1 cellular context compared by ENCODE assay signal in the genomic region with DNA sequence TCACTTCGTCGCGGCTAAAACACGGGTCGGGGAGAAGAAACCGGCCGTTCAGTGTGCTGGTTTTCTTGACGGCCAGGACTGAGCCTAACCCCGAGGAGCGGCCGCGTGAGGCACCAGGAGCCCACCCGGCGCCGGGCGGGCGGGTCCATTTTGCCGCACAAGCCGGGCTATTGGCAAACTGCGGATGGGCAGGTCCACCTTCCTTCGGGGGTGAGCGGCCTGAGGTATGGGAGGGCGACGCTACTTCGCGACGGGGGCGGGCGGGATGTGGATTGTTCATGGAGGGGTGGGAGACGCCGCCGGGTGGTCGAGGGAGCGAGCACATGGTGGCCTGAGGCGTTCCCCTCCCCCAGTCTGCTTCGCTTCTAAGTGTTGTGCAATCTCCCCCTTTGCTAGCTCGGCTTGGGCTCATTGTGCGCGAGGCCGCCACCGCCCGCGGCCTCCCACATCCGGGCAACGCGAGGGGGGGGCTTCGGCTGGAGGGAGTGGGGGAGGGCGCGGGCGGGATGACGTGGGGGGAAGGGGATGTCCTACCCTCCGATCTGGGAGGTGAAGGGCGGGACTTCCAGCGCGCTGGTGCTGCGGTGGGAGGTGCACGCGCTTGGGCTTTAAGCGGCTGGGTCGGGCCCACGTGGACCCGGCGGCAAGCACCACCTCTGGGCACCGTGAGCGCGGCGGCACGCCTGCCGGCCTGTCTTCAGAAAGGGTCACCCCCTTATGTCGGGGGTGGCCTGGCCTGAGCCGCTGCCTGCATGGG.
TF ChIP-seq lines count a peak whose summit lies in the region.

No MANE protein-coding gene starts in this region.

TF ChIP-seq in GM12878, 131 proteins besides CTCF, POLR2A, EP300 and RAD21 (continued from another document):
- TF ChIP-seq ZNF207 (IDR thresholded peaks at IDR 0.05; ENCODE audit: borderline replicate concordance) = no peak
- TF ChIP-seq ATF7 (IDR thresholded peaks at IDR 0.05; ENCODE audit: low read depth) = peak; percentile 82
- TF ChIP-seq POLR2AphosphoS5 (IDR thresholded peaks at IDR 0.05; ENCODE audit: low read length) = peak; percentile 73; the same call in 1 of the 2 replicates
- TF ChIP-seq BCL11A (IDR thresholded peaks at IDR 0.05; ENCODE audit: low read depth, low read length) = no peak
- TF ChIP-seq POU2F2 (IDR thresholded peaks at IDR 0.05; ENCODE audit: borderline replicate concordance, low read depth, low read length) = peak; percentile 77; the same call in 2 of the 3 replicates
- TF ChIP-seq SMAD5 (IDR thresholded peaks at IDR 0.05; ENCODE audit: low read depth) = peak; percentile 67; the same call in 1 of the 2 replicates
- TF ChIP-seq ATF2 (IDR thresholded peaks at IDR 0.05; ENCODE audit: low read length) = 0 out of 2 replicates have a peak, but pooled peaks have one; percentile 1
- TF ChIP-seq TBL1XR1 (IDR thresholded peaks at IDR 0.05; ENCODE audit: low read depth, low read length) = 0 out of 2 replicates have a peak, but pooled peaks have one; percentile 2
- peak; percentile 57; the same call in 1 of the 2 replicates for TF ChIP-seq NBN (IDR thresholded peaks at IDR 0.05)
- TF ChIP-seq MAX (IDR thresholded peaks at IDR 0.05; ENCODE audit: low read depth, low read length) = peak; percentile 94
- TF ChIP-seq SIN3A (IDR thresholded peaks at IDR 0.05; ENCODE audit: low read depth, low read length) = peak; percentile 72; the same call in 1 of the 2 replicates
- TF ChIP-seq NFYA (IDR thresholded peaks at IDR 0.05; ENCODE audit: borderline replicate concordance, low read depth, low read length) = no peak
- TF ChIP-seq, protein P1, sequence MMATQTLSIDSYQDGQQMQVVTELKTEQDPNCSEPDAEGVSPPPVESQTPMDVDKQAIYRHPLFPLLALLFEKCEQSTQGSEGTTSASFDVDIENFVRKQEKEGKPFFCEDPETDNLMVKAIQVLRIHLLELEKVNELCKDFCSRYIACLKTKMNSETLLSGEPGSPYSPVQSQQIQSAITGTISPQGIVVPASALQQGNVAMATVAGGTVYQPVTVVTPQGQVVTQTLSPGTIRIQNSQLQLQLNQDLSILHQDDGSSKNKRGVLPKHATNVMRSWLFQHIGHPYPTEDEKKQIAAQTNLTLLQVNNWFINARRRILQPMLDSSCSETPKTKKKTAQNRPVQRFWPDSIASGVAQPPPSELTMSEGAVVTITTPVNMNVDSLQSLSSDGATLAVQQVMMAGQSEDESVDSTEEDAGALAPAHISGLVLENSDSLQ (IDR thresholded peaks at IDR 0.05) = 0 out of 2 replicates have a peak, but pooled peaks have one; percentile 6
- peak; percentile 70; the same call in 1 of the 2 replicates for TF ChIP-seq ZNF24 (IDR thresholded peaks at IDR 0.05)
- TF ChIP-seq CREB1 (IDR thresholded peaks at IDR 0.05; ENCODE audit: low read depth) = peak; percentile 83
- peak; percentile 59 for TF ChIP-seq YY1 (IDR thresholded peaks at IDR 0.05; ENCODE audit: low read depth, low read length)
- peak; percentile 74 for TF ChIP-seq RUNX3 (IDR thresholded peaks at IDR 0.05; ENCODE audit: low read length)
